In the genomic region with DNA sequence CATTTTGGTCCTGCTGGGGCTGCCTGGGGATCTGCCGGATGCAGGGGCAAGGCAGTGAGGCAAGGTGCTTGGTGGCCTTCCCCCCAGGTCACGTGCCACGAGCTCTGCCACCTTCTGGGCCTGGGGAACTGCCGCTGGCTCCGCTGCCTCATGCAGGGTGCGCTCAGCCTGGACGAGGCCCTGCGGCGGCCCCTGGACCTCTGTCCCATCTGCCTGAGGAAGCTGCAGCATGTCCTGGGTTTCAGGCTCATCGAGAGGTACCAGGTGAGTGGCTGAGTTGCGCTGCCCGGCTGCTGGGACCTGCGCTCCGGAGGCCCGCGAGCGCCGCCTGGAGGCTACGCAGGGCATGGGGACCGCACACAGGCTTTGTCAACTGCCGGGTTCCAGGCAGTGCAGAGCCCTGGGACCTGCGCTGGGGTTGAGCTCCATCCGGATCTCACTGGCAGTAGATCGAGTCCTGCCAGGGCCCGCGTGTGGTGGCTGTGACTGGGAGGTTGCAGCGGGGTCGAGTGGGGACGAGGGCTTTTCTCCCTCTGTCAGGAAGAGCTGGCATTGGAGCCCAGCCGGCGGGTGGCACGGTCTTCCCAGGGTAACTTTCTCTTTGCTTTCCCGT, we compare ENCODE assay signal across 8 cellular contexts. TPM values are rescaled to one million over a fixed set of nuclear protein-coding genes. Genes with fewer than 3 reads are reported as not detected.
DNase-seq lines count a peak whose midpoint lies in the region; ATAC-seq and TF ChIP-seq lines count a peak whose summit lies in the region.

No MANE protein-coding gene starts in this region.

- TF ChIP-seq POLR2A in sigmoid colon (IDR thresholded peaks at IDR 0.05) = no peak

- H3K4me3 Mint-ChIP-seq in CD8-positive, alpha-beta T cell = peak overlapping the region; percentile 66
- H3K4me3 Mint-ChIP-seq in activated naive CD8-positive, alpha-beta T cell treated with anti-CD3 and anti-CD28 coated beads for 36 hours = peak overlapping the region; percentile 42

- ATAC-seq in CD8-positive, alpha-beta T cell = peak; percentile 78
- ATAC-seq in GM19438 (IDR thresholded peaks at IDR 0.05; ENCODE audit: low read depth, unreplicated experiment) = peak; percentile 67
- ATAC-seq in HG03460 (IDR thresholded peaks at IDR 0.05; ENCODE audit: unreplicated experiment) = peak; percentile 72
- peak; percentile 50 to 56 for ATAC-seq in right cardiac atrium

- H3K36me3 Mint-ChIP-seq in CD8-positive, alpha-beta T cell = no peaks in the 10 kb centered on the region
- no peaks in the 10 kb centered on the region for H3K36me3 Mint-ChIP-seq in activated naive CD8-positive, alpha-beta T cell treated with anti-CD3 and anti-CD28 coated beads for 36 hours

- POLR2A ChIA-PET in CD8-positive, alpha-beta T cell (lab: Charles Lee) = interaction anchor here (0.7 to 3.4 kb wide), 5 partner anchors 9 to 226 kb away, joined by 3 to 19 read pairs (median 9); no protein-coding TSS in a partner anchor

- H3K9me3 ChIP-seq in CD8-positive, alpha-beta T cell (ENCODE audit: low read length) = no peaks in the 10 kb centered on the region
- H3K9me3 ChIP-seq in right cardiac atrium (ENCODE audit: control insufficient read depth, low read length) (no peaks in the 10 kb centered on the region), sigmoid colon (no peaks in the 10 kb centered on the region)

- H3K27ac Mint-ChIP-seq in CD8-positive, alpha-beta T cell = no peak overlapping the region
- no peak overlapping the region for H3K27ac Mint-ChIP-seq in activated naive CD8-positive, alpha-beta T cell treated with anti-CD3 and anti-CD28 coated beads for 36 hours

- in situ Hi-C loops in SK-MEL-5 (cut with HindIII; ENCODE audit: low pct_unique_long_range_greater_than_20kb, low sequenced_read_pairs) = no loop called here

- DNase-seq in CD8-positive, alpha-beta T cell = peak; percentile 58 to 90 (median 75)
- peak; percentile 41 for DNase-seq in SK-MEL-5 (ENCODE audit: low read depth, low spot score)
- peak; percentile 82 for DNase-seq in activated naive CD8-positive, alpha-beta T cell treated with anti-CD3 and anti-CD28 coated beads for 36 hours
- DNase-seq in right cardiac atrium = peak; percentile 55 to 84 (median 81)
- DNase-seq in sigmoid colon = no peak
- DNase-seq in GDM1 (lab: John Stamatoyannopoulos, UW) = no peak

- WGBS in right cardiac atrium = 34% methylated on average over 33 of the region's 33 CpGs
- 18 to 31% methylated on average over 33 of the region's 33 CpGs for WGBS in sigmoid colon, 2 donors

- no peak for TF ChIP-seq EP300 in sigmoid colon (IDR thresholded peaks at IDR 0.05)

- H3K9me3 Mint-ChIP-seq in CD8-positive, alpha-beta T cell = no peaks in the 10 kb centered on the region
- H3K9me3 Mint-ChIP-seq in activated naive CD8-positive, alpha-beta T cell treated with anti-CD3 and anti-CD28 coated beads for 36 hours = no peaks in the 10 kb centered on the region

- peaks cover 8% of the 10 kb centered on the region for H3K27me3 Mint-ChIP-seq in CD8-positive, alpha-beta T cell (ENCODE audit: low read depth)
- peaks cover 50% of the 10 kb centered on the region for H3K27me3 Mint-ChIP-seq in activated naive CD8-positive, alpha-beta T cell treated with anti-CD3 and anti-CD28 coated beads for 36 hours

- intact Hi-C loops in CD8-positive, alpha-beta T cell (cut with DNase I, micrococcal nuclease) = loop anchor here (1.0 to 10.0 kb wide), 6 partner anchors 10 to 775 kb away; a partner anchor contains a TSS
- intact Hi-C loops in right cardiac atrium (cut with DNase I) (no loop called here), sigmoid colon (cut with DNase I) (no loop called here)

- H3K4me3 ChIP-seq in CD8-positive, alpha-beta T cell (ENCODE audit: low read depth, low read length) = peak overlapping the region; percentile 31
- no peak overlapping the region for H3K4me3 ChIP-seq in right cardiac atrium (ENCODE audit: low read length)
- H3K4me3 ChIP-seq in sigmoid colon = no peak overlapping the region

- peak; percentile 83 for TF ChIP-seq CTCF in CD8-positive, alpha-beta T cell (IDR thresholded peaks at IDR 0.05)
- peak; percentile 23 to 88 (median 74) for TF ChIP-seq CTCF in sigmoid colon (IDR thresholded peaks at IDR 0.05)

- CTCF ChIA-PET in CD8-positive, alpha-beta T cell (lab: Charles Lee) = interaction anchor here (0.5 to 16.8 kb wide), 38 partner anchors 10 to 770 kb away, joined by 3 to 264 read pairs (median 4); a partner anchor contains a TSS

- H3K27ac ChIP-seq in CD8-positive, alpha-beta T cell (ENCODE audit: low read depth, low read length) = no peak overlapping the region
- H3K27ac ChIP-seq in right cardiac atrium (ENCODE audit: low read length) = no peak overlapping the region
- no peak overlapping the region for H3K27ac ChIP-seq in sigmoid colon

- H3K27me3 ChIP-seq in CD8-positive, alpha-beta T cell (ENCODE audit: insufficient read depth, low read length) = peaks cover 9% of the 10 kb centered on the region
- H3K27me3 ChIP-seq in right cardiac atrium (ENCODE audit: control insufficient read depth, insufficient read depth) (no peaks in the 10 kb centered on the region), sigmoid colon (no peaks in the 10 kb centered on the region)

- H3K4me1 Mint-ChIP-seq in CD8-positive, alpha-beta T cell (ENCODE audit: low read depth) = peaks cover 30% of the 10 kb centered on the region
- H3K4me1 Mint-ChIP-seq in activated naive CD8-positive, alpha-beta T cell treated with anti-CD3 and anti-CD28 coated beads for 36 hours = peaks cover 23% of the 10 kb centered on the region

- H3K4me1 ChIP-seq in CD8-positive, alpha-beta T cell (ENCODE audit: insufficient read depth, low read length) = peaks cover 31% of the 10 kb centered on the region
- no peaks in the 10 kb centered on the region for H3K4me1 ChIP-seq in right cardiac atrium (ENCODE audit: control insufficient read depth, insufficient read depth, low read length)
- H3K4me1 ChIP-seq in sigmoid colon = peaks cover 0 to 14% (median 10%) of the 10 kb centered on the region in 4 donors

- no peaks in the 10 kb centered on the region for H3K36me3 ChIP-seq in CD8-positive, alpha-beta T cell (ENCODE audit: insufficient read depth, low read length)
- no peaks in the 10 kb centered on the region for H3K36me3 ChIP-seq in sigmoid colon

RNA-seq across cellular contexts. Expression of a gene that starts 21.7 kb away (rescaled TPM):
- total RNA-seq in CD8-positive, alpha-beta T cell = under 1 TPM; 0.47 to 0.54 TPM
- 0.53 and 1.8 TPM in 2 replicates for total RNA-seq in SK-MEL-5 (2014; rRNA removed; shearing (Covaris generic))
- polyA plus RNA-seq in SK-MEL-5 (2015; cell fraction: cytosol; rRNA removed) = 0.77 and 1.1 TPM in 2 replicates
- 3.8 and 4.5 TPM in 2 replicates for polyA plus RNA-seq in SK-MEL-5 (2015; cell fraction: nucleus; rRNA removed)
- under 1 TPM in 1 of 2 experiments, not detected in 1; 0.04 TPM for total RNA-seq in activated naive CD8-positive, alpha-beta T cell treated with anti-CD3 and anti-CD28 coated beads for 36 hours
- 1 to 10 TPM in 1 of 4 donors, under 1 TPM in 3; 0.45 to 1.0 (median 0.91) TPM for total RNA-seq in right cardiac atrium
- polyA plus RNA-seq in right cardiac atrium = 0.36 TPM
- 1 to 10 TPM in 1 of 4 donors, under 1 TPM in 1, not detected in 2; 0.41 to 1.4 TPM for total RNA-seq in sigmoid colon
- polyA plus RNA-seq in sigmoid colon = under 1 TPM in 2 of 3 donors, not detected in 1; under 0.01 to 0.16 TPM

Comparison
In these comparisons a context has a peak if more than half of its experiments do, and no peak if none do; other contexts are left out.
1. DNase-seq: peak in CD8-positive, alpha-beta T cell (7 of 7), SK-MEL-5 (single experiment), activated naive CD8-positive, alpha-beta T cell treated with anti-CD3 and anti-CD28 coated beads for 36 hours (single experiment) and right cardiac atrium (3 of 3); none in sigmoid colon (single experiment) and GDM1 (single experiment).
2. intact Hi-C loops: an anchor here in CD8-positive, alpha-beta T cell (1.0 to 10.0 kb wide); none called in right cardiac atrium and sigmoid colon.
3. Peak in every context shown above with its lines, with median percentiles within 50 percentile points of each other: ATAC-seq.